ENCODE assay signal across 1 cellular context in the genomic region with DNA sequence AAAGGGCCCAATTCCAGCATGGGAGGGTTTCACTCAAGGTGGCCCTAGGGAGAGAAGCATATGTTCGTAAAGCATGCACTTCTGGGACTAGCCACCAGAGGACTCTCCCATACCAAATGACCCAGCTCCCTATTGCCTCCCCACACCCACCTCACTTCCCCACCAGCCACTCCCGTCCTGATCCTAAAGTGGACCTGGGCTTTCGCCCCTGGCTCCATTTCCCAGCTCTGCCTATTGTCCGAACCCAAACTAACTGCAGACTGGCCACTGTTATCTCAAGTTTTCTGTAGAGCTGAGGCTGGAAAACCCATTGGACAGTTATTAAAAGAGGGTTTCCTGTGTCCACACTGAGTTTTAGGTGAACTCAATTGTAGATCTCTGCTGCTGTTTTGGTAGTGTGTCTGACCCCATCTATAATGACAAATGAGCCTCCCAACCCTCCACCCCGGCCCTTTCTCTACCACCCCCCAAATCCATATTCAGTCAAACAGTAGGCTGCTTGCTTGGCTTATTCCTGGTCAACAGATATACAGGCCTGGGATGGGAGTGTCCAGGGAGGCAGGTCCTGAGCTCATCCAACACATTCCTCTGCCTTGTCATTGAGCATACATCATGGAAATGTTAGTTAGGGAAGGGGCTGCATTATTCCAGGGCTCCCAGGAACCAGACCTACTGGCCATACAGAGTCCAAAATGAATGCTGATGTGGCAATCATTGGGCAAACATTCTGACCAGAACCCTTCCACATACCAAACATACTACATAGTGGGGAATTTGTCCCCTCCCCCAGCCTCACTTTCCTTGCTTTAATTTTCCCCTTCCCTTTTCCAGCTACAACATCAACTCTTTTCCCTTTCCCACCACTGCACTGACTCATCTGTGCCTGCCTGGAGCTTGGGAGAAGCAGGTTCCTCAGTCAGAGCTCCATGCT.
TF ChIP-seq lines count a peak whose summit lies in the region.

No MANE protein-coding gene starts in this region.

TF ChIP-seq in HepG2, 621 proteins besides CTCF, POLR2A, EP300 and RAD21 (continued from another document and continues in another):
- TF ChIP-seq, protein P1, sequence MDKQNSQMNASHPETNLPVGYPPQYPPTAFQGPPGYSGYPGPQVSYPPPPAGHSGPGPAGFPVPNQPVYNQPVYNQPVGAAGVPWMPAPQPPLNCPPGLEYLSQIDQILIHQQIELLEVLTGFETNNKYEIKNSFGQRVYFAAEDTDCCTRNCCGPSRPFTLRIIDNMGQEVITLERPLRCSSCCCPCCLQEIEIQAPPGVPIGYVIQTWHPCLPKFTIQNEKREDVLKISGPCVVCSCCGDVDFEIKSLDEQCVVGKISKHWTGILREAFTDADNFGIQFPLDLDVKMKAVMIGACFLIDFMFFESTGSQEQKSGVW (CRISPR knock-in tag; IDR thresholded peaks at IDR 0.05; ENCODE audit: borderline replicate concordance) = no peak
- no peak for TF ChIP-seq ZNF781 (CRISPR knock-in tag; IDR thresholded peaks at IDR 0.05; ENCODE audit: borderline replicate concordance, not compliant biosample characterization)
- TF ChIP-seq, protein P2, sequence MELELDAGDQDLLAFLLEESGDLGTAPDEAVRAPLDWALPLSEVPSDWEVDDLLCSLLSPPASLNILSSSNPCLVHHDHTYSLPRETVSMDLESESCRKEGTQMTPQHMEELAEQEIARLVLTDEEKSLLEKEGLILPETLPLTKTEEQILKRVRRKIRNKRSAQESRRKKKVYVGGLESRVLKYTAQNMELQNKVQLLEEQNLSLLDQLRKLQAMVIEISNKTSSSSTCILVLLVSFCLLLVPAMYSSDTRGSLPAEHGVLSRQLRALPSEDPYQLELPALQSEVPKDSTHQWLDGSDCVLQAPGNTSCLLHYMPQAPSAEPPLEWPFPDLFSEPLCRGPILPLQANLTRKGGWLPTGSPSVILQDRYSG (CRISPR knock-in tag; IDR thresholded peaks at IDR 0.05) = no peak
- TF ChIP-seq WIZ (CRISPR knock-in tag; IDR thresholded peaks at IDR 0.05) = no peak
- no peak for TF ChIP-seq RNF2 (conservative IDR thresholded peaks at IDR 0.05; ENCODE audit: low read depth)
- no peak for TF ChIP-seq ATRX (CRISPR knock-in tag; IDR thresholded peaks at IDR 0.05; ENCODE audit: borderline replicate concordance)
- TF ChIP-seq, protein P3, sequence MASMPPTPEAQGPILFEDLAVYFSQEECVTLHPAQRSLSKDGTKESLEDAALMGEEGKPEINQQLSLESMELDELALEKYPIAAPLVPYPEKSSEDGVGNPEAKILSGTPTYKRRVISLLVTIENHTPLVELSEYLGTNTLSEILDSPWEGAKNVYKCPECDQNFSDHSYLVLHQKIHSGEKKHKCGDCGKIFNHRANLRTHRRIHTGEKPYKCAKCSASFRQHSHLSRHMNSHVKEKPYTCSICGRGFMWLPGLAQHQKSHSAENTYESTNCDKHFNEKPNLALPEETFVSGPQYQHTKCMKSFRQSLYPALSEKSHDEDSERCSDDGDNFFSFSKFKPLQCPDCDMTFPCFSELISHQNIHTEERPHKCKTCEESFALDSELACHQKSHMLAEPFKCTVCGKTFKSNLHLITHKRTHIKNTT (CRISPR knock-in tag; IDR thresholded peaks at IDR 0.05) = no peak
- TF ChIP-seq ZMYM4 (CRISPR knock-in tag; IDR thresholded peaks at IDR 0.05) = peak; percentile 30; the same call in 1 of the 2 replicates
- TF ChIP-seq, protein P4, sequence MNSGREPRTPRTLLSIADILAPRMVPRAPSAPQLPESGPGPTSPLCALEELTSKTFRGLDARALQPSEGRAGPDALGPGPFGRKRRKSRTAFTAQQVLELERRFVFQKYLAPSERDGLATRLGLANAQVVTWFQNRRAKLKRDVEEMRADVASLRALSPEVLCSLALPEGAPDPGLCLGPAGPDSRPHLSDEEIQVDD (CRISPR knock-in tag; IDR thresholded peaks at IDR 0.05; ENCODE audit: borderline replicate concordance) = no peak
- TF ChIP-seq ZNF317 (CRISPR knock-in tag; IDR thresholded peaks at IDR 0.05) = no peak
- TF ChIP-seq, protein P5, sequence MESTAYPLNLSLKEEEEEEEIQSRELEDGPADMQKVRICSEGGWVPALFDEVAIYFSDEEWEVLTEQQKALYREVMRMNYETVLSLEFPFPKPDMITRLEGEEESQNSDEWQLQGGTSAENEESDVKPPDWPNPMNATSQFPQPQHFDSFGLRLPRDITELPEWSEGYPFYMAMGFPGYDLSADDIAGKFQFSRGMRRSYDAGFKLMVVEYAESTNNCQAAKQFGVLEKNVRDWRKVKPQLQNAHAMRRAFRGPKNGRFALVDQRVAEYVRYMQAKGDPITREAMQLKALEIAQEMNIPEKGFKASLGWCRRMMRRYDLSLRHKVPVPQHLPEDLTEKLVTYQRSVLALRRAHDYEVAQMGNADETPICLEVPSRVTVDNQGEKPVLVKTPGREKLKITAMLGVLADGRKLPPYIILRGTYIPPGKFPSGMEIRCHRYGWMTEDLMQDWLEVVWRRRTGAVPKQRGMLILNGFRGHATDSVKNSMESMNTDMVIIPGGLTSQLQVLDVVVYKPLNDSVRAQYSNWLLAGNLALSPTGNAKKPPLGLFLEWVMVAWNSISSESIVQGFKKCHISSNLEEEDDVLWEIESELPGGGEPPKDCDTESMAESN (CRISPR knock-in tag; conservative IDR thresholded peaks at IDR 0.05) = no peak
- TF ChIP-seq ZNF383 (CRISPR knock-in tag; IDR thresholded peaks at IDR 0.05; ENCODE audit: borderline replicate concordance) = no peak
- peak; percentile 52 for TF ChIP-seq CBX1 (IDR thresholded peaks at IDR 0.05; ENCODE audit: low read depth)
- TF ChIP-seq IKZF4 (CRISPR knock-in tag; IDR thresholded peaks at IDR 0.05; ENCODE audit: borderline replicate concordance, low read depth, not compliant biosample characterization) = no peak
- peak; percentile 34; the same call in 1 of the 2 replicates for TF ChIP-seq MYC (CRISPR knock-in tag; IDR thresholded peaks at IDR 0.05; ENCODE audit: borderline replicate concordance)
- no peak for TF ChIP-seq ZBTB38 (CRISPR knock-in tag; IDR thresholded peaks at IDR 0.05)
- no peak for TF ChIP-seq RCOR2 (CRISPR knock-in tag; IDR thresholded peaks at IDR 0.05)
- TF ChIP-seq ZNF773 (CRISPR knock-in tag; IDR thresholded peaks at IDR 0.05; ENCODE audit: borderline replicate concordance) = no peak
- 0 out of 2 replicates have a peak, but pooled peaks have one; percentile 27 for TF ChIP-seq FOXO1 (CRISPR knock-in tag; IDR thresholded peaks at IDR 0.05)
- no peak for TF ChIP-seq SUZ12 (IDR thresholded peaks at IDR 0.05; ENCODE audit: low read depth, low read length)
- TF ChIP-seq ZNF761 (CRISPR knock-in tag; conservative IDR thresholded peaks at IDR 0.05) = no peak
- TF ChIP-seq MED1 (CRISPR knock-in tag; IDR thresholded peaks at IDR 0.05) = peak; percentile 51; the same call in 1 of the 2 replicates
- no peak for TF ChIP-seq ZSCAN25 (CRISPR knock-in tag; IDR thresholded peaks at IDR 0.05)
- TF ChIP-seq, protein P6, sequence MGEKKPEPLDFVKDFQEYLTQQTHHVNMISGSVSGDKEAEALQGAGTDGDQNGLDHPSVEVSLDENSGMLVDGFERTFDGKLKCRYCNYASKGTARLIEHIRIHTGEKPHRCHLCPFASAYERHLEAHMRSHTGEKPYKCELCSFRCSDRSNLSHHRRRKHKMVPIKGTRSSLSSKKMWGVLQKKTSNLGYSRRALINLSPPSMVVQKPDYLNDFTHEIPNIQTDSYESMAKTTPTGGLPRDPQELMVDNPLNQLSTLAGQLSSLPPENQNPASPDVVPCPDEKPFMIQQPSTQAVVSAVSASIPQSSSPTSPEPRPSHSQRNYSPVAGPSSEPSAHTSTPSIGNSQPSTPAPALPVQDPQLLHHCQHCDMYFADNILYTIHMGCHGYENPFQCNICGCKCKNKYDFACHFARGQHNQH (CRISPR knock-in tag; IDR thresholded peaks at IDR 0.05) = 0 out of 2 replicates have a peak, but pooled peaks have one; percentile 20
- peak; percentile 53; the same call in 1 of the 2 replicates for TF ChIP-seq HMG20B (CRISPR knock-in tag; conservative IDR thresholded peaks at IDR 0.05)
- TF ChIP-seq, protein P7, sequence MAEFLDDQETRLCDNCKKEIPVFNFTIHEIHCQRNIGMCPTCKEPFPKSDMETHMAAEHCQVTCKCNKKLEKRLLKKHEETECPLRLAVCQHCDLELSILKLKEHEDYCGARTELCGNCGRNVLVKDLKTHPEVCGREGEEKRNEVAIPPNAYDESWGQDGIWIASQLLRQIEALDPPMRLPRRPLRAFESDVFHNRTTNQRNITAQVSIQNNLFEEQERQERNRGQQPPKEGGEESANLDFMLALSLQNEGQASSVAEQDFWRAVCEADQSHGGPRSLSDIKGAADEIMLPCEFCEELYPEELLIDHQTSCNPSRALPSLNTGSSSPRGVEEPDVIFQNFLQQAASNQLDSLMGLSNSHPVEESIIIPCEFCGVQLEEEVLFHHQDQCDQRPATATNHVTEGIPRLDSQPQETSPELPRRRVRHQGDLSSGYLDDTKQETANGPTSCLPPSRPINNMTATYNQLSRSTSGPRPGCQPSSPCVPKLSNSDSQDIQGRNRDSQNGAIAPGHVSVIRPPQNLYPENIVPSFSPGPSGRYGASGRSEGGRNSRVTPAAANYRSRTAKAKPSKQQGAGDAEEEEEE (CRISPR knock-in tag; IDR thresholded peaks at IDR 0.05; ENCODE audit: borderline replicate concordance) = no peak
- TF ChIP-seq ZNF775 (CRISPR knock-in tag; IDR thresholded peaks at IDR 0.05; ENCODE audit: borderline replicate concordance) = no peak
- TF ChIP-seq ZNF296 (CRISPR knock-in tag; conservative IDR thresholded peaks at IDR 0.05) = no peak
- no peak for TF ChIP-seq PLRG1 (conservative IDR thresholded peaks at IDR 0.05)
- no peak for TF ChIP-seq ZMYM2 (CRISPR knock-in tag; IDR thresholded peaks at IDR 0.05)
- no peak for TF ChIP-seq ISL2 (CRISPR knock-in tag; IDR thresholded peaks at IDR 0.05)
- no peak for TF ChIP-seq ZNF136 (CRISPR knock-in tag; IDR thresholded peaks at IDR 0.05; ENCODE audit: low read depth)
- TF ChIP-seq GATAD2A (CRISPR knock-in tag; IDR thresholded peaks at IDR 0.05) = peak; percentile 72
- TF ChIP-seq AHR (CRISPR knock-in tag; IDR thresholded peaks at IDR 0.05) = no peak
- TF ChIP-seq ZFP36 (IDR thresholded peaks at IDR 0.05; ENCODE audit: borderline replicate concordance, low read depth, low read length, partially characterized antibody) = no peak
- TF ChIP-seq ZNF615 (CRISPR knock-in tag; IDR thresholded peaks at IDR 0.05; ENCODE audit: borderline replicate concordance) = no peak
- no peak for TF ChIP-seq POGZ (CRISPR knock-in tag; IDR thresholded peaks at IDR 0.05)
- TF ChIP-seq, protein P8, sequence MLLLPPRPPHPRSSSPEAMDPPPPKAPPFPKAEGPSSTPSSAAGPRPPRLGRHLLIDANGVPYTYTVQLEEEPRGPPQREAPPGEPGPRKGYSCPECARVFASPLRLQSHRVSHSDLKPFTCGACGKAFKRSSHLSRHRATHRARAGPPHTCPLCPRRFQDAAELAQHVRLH (CRISPR knock-in tag; IDR thresholded peaks at IDR 0.05; ENCODE audit: borderline replicate concordance, low read depth) = no peak
- no peak for TF ChIP-seq NPAS2 (CRISPR knock-in tag; IDR thresholded peaks at IDR 0.05; ENCODE audit: borderline replicate concordance)
- no peak for TF ChIP-seq TBL1XR1 (IDR thresholded peaks at IDR 0.05; ENCODE audit: borderline replicate concordance, low read length, partially characterized antibody)
- TF ChIP-seq ZNF644 (CRISPR knock-in tag; IDR thresholded peaks at IDR 0.05; ENCODE audit: low read depth) = peak; percentile 11; the same call in 1 of the 2 replicates
- no peak for TF ChIP-seq ZC3H13 (CRISPR knock-in tag; IDR thresholded peaks at IDR 0.05)
- TF ChIP-seq, protein P9, sequence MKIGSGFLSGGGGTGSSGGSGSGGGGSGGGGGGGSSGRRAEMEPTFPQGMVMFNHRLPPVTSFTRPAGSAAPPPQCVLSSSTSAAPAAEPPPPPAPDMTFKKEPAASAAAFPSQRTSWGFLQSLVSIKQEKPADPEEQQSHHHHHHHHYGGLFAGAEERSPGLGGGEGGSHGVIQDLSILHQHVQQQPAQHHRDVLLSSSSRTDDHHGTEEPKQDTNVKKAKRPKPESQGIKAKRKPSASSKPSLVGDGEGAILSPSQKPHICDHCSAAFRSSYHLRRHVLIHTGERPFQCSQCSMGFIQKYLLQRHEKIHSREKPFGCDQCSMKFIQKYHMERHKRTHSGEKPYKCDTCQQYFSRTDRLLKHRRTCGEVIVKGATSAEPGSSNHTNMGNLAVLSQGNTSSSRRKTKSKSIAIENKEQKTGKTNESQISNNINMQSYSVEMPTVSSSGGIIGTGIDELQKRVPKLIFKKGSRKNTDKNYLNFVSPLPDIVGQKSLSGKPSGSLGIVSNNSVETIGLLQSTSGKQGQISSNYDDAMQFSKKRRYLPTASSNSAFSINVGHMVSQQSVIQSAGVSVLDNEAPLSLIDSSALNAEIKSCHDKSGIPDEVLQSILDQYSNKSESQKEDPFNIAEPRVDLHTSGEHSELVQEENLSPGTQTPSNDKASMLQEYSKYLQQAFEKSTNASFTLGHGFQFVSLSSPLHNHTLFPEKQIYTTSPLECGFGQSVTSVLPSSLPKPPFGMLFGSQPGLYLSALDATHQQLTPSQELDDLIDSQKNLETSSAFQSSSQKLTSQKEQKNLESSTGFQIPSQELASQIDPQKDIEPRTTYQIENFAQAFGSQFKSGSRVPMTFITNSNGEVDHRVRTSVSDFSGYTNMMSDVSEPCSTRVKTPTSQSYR (CRISPR knock-in tag; IDR thresholded peaks at IDR 0.05; ENCODE audit: borderline replicate concordance) = peak; percentile 96
- peak; percentile 63 for TF ChIP-seq ZMYM3 (CRISPR knock-in tag; IDR thresholded peaks at IDR 0.05)
- TF ChIP-seq, protein P10, sequence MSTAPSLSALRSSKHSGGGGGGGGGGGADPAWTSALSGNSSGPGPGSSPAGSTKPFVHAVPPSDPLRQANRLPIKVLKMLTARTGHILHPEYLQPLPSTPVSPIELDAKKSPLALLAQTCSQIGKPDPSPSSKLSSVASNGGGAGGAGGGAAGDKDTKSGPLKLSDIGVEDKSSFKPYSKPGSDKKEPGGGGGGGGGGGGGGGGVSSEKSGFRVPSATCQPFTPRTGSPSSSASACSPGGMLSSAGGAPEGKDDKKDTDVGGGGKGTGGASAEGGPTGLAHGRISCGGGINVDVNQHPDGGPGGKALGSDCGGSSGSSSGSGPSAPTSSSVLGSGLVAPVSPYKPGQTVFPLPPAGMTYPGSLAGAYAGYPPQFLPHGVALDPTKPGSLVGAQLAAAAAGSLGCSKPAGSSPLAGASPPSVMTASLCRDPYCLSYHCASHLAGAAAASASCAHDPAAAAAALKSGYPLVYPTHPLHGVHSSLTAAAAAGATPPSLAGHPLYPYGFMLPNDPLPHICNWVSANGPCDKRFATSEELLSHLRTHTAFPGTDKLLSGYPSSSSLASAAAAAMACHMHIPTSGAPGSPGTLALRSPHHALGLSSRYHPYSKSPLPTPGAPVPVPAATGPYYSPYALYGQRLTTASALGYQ (CRISPR knock-in tag; IDR thresholded peaks at IDR 0.05) = no peak
- TF ChIP-seq ZNF569 (CRISPR knock-in tag; IDR thresholded peaks at IDR 0.05; ENCODE audit: borderline replicate concordance) = no peak
- TF ChIP-seq NAIF1 (CRISPR knock-in tag; IDR thresholded peaks at IDR 0.05; ENCODE audit: borderline replicate concordance) = no peak
- TF ChIP-seq, protein P11, sequence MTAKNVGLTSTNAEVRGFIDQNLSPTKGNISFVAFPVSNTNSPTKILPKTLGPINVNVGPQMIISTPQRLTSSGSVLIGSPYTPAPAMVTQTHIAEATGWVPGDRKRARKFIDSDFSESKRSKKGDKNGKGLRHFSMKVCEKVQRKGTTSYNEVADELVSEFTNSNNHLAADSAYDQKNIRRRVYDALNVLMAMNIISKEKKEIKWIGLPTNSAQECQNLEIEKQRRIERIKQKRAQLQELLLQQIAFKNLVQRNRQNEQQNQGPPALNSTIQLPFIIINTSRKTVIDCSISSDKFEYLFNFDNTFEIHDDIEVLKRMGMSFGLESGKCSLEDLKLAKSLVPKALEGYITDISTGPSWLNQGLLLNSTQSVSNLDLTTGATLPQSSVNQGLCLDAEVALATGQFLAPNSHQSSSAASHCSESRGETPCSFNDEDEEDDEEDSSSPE (CRISPR knock-in tag; IDR thresholded peaks at IDR 0.05) = no peak
- TF ChIP-seq HMGA1 (CRISPR knock-in tag; conservative IDR thresholded peaks at IDR 0.05) = no peak
- TF ChIP-seq PAX8 (CRISPR knock-in tag; IDR thresholded peaks at IDR 0.05; ENCODE audit: borderline replicate concordance) = no peak
- no peak for TF ChIP-seq JUND (CRISPR knock-in tag; IDR thresholded peaks at IDR 0.05)
- TF ChIP-seq HNRNPUL1 (IDR thresholded peaks at IDR 0.05; ENCODE audit: low read depth, low read length) = no peak
